ENCODE assay signal across 15 cellular contexts in the genomic region with DNA sequence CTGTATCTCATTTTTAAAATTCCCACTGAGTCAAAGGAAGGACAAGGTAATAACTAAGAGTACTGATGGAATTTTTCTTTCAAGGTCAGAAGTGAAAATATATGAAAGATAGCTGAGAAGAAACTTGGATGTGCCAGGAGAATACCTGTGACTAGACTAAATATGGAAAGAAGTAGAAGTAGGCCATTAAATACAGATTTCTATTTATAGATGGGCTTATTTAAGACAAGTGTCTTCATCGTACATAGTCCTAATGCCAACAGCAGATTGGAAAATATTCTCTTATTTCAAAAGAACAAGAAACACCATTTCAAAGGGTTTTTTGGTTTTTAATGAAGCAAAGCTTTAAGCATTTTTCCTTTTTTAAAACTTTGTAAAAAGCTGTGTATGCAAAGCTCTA.
"Had no signal": no experiment of that assay in that cellular context is flagged by ENCODE, and none has a peak within 500 bp of the region (broad histone marks: within the 10 kb centered on the region; RNA-seq: fewer than 3 reads in every experiment).

No MANE protein-coding gene starts in this region.

- H3K27ac ChIP-seq: lower lobe of right lung, SJCRH30, uterus had no signal

- H3K4me1 ChIP-seq: SJCRH30 had no signal

- H3K9me3 ChIP-seq: gastroesophageal sphincter, lower lobe of right lung, SJCRH30, tibial artery, uterus had no signal

- H3K36me3 Mint-ChIP-seq: naive B cell had no signal

- H3K36me3 ChIP-seq: uterus had no signal

- H3K27me3 Mint-ChIP-seq: naive B cell had no signal

- H3K4me3 ChIP-seq: gastroesophageal sphincter, lower lobe of right lung, SJCRH30, tibial artery, uterus had no signal

- H3K27me3 ChIP-seq: gastroesophageal sphincter, SJCRH30, tibial artery, uterus had no signal

- DNase-seq: activated gamma-delta T cell treated with Interleukin-2 at 50 U/mL for 16 hours; caudate nucleus; cortex of kidney; effector CD8-positive, alpha-beta T cell; hypothalamus; kidney glomerular epithelial cell; lower lobe of right lung; naive B cell; occipital lobe; SJCRH30; SW 1271; T-helper 9 cell; tibial artery; uterus had no signal

- ATAC-seq: gastroesophageal sphincter, lower lobe of right lung had no signal

- H3K9me3 Mint-ChIP-seq: naive B cell had no signal

- H3K4me3 Mint-ChIP-seq: naive B cell had no signal
